In the genomic region with DNA sequence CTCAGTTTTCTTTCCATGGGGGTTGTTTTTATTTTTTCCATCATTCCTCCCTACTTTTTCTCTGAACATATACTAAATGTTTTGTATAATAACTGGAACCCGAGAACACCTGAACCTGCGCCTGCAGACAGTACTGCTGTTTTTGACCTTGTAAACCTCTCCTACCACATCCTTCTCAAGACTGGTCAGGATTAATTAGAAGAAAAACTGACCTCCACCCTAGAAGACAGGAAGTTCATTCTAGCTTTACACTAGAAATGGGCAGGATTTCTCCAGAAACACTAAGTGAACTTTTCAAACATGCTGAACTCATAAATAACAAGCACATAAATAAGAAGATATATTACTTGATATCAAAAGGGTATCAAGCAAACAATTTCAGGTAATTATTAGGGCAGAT, we compare ENCODE assay signal across 9 cellular contexts. TPM values are rescaled to one million over a fixed set of nuclear protein-coding genes. Genes with fewer than 3 reads are reported as not detected.
DNase-seq lines count a peak whose midpoint lies in the region; ATAC-seq and TF ChIP-seq lines count a peak whose summit lies in the region.
"Had no signal": no experiment of that assay in that cellular context is flagged by ENCODE, and none has a peak within 500 bp of the region (broad histone marks: within the 10 kb centered on the region; RNA-seq: fewer than 3 reads in every experiment).

No MANE protein-coding gene starts in this region.

- peaks cover 12% of the 10 kb centered on the region; the same call in 1 of the 2 replicates for H3K79me2 ChIP-seq in PC-9 (ENCODE audit: low read depth)

- H3K9me3 Mint-ChIP-seq in activated T-cell treated with anti-CD3 and anti-CD28 coated beads, Interleukin-2, amount 50 U/mL, for 4 hours, result no peaks in the 10 kb centered on the region

- BruUV-seq in PC-9 (replicated peaks; lab: Mats Ljungman, UMichigan), result no TSS peak

- peak overlapping the region; percentile 35 for H3K9ac ChIP-seq in skeletal muscle satellite cell (ENCODE audit: low read depth, low read length)

- ATAC-seq in activated T-cell treated with anti-CD3 and anti-CD28 coated beads, Interleukin-2, amount 50 U/mL, for 4 hours, result no peak
- no peak for ATAC-seq in GM21526 (IDR thresholded peaks at IDR 0.05; ENCODE audit: low FRiP score, unreplicated experiment)
- no peak for ATAC-seq in HG03039 (IDR thresholded peaks at IDR 0.05; ENCODE audit: unreplicated experiment)

- H3K27me3 ChIP-seq in PC-9 (ENCODE audit: insufficient read depth, low read depth) (no peaks in the 10 kb centered on the region), dorsolateral prefrontal cortex (no peaks in the 10 kb centered on the region), skeletal muscle satellite cell (ENCODE audit: control insufficient read depth, insufficient read depth, low read length) (no peaks in the 10 kb centered on the region)

- H3K36me3 ChIP-seq in PC-9 (ENCODE audit: low read depth), result no peaks in the 10 kb centered on the region
- no peaks in the 10 kb centered on the region for H3K36me3 ChIP-seq in skeletal muscle satellite cell (ENCODE audit: insufficient read depth, low read length)

- no peak overlapping the region for H2AFZ ChIP-seq in PC-9

- H3K4me2 ChIP-seq in PC-9 (peak overlapping the region; percentile 37; the same call in 1 of the 2 replicates), skeletal muscle satellite cell (ENCODE audit: low read length) (peak overlapping the region; percentile 53)

- TF ChIP-seq CTCF in PC-9 (conservative IDR thresholded peaks at IDR 0.05) (no peak), dorsolateral prefrontal cortex (IDR thresholded peaks at IDR 0.05 in 54 of 56, conservative IDR thresholded peaks at IDR 0.05 in 2 of 56; ENCODE audit: low read depth in 1 of 56, partially characterized antibody in 56 of 56) (no peak)

- peak overlapping the region; percentile 9 for H3K4me3 Mint-ChIP-seq in activated T-cell treated with anti-CD3 and anti-CD28 coated beads, Interleukin-2, amount 50 U/mL, for 4 hours

- no peak overlapping the region for H3K4me3 ChIP-seq in PC-9
- peak overlapping the region in 39 of 59 donors; percentile 61 to 96 (median 85) for H3K4me3 ChIP-seq in dorsolateral prefrontal cortex
- H3K4me3 ChIP-seq in skeletal muscle satellite cell (ENCODE audit: low read length), result no peak overlapping the region

- H4K20me1 ChIP-seq in PC-9 (ENCODE audit: insufficient read depth), result no peaks in the 10 kb centered on the region

- POLR2A ChIA-PET in PC-9 (lab: Charles Lee; ENCODE audit: unreplicated experiment), result no interaction called here

- no peaks in the 10 kb centered on the region for H3F3A ChIP-seq in PC-9 (ENCODE audit: insufficient read depth, low read depth)

- H3K9me2 ChIP-seq in PC-9 (ENCODE audit: insufficient read depth), result no peaks in the 10 kb centered on the region

- H3K4me1 Mint-ChIP-seq in activated T-cell treated with anti-CD3 and anti-CD28 coated beads, Interleukin-2, amount 50 U/mL, for 4 hours (ENCODE audit: low read depth), result peaks cover 23% of the 10 kb centered on the region

- H3K36me3 Mint-ChIP-seq in activated T-cell treated with anti-CD3 and anti-CD28 coated beads, Interleukin-2, amount 50 U/mL, for 4 hours (ENCODE audit: insufficient read depth), result no peaks in the 10 kb centered on the region

- peaks cover 11% of the 10 kb centered on the region for H3K4me1 ChIP-seq in PC-9 (replicated peaks; ENCODE audit: insufficient read depth)
- H3K4me1 ChIP-seq in skeletal muscle satellite cell (ENCODE audit: control insufficient read depth, insufficient read depth, low read length), result peaks cover 26% of the 10 kb centered on the region

- no peaks in the 10 kb centered on the region for H3K9me3 ChIP-seq in PC-9 (ENCODE audit: insufficient read depth, low read depth)
- no peaks in the 10 kb centered on the region for H3K9me3 ChIP-seq in skeletal muscle satellite cell (replicated peaks; ENCODE audit: low read length)
- H3K9me3 ChIP-seq: mucosa of descending colon had no signal

- H3K27ac ChIP-seq in PC-9 (no peak overlapping the region), dorsolateral prefrontal cortex (peak overlapping the region in 49 of 59 donors; percentile 1 to 89 (median 62))

- DNase-seq in activated T-cell treated with anti-CD3 and anti-CD28 coated beads, Interleukin-2, amount 50 U/mL, for 4 hours, result no peak
- DNase-seq in activated T-cell treated with anti-CD3 and anti-CD28 coated beads, Interleukin-2, amount 50 U/mL, for 48 hours, result no peak
- DNase-seq in PC-9 (no peak), dorsolateral prefrontal cortex (no peak), NCI-H748 treated with DMSO at 0.1 percent for 48 hours (lab: John Stamatoyannopoulos, UW) (no peak)

- intact Hi-C loops in PC-9 (cut with micrococcal nuclease; ENCODE audit: unreplicated experiment) (loop anchor here (1.0 to 5.0 kb wide), 5 partner anchors 93 to 452 kb away; a partner anchor contains a TSS), dorsolateral prefrontal cortex (cut with DNase I) (loop anchor here in 1 of 2 donors (5.0 kb wide), 2 partner anchors 93 to 192 kb away; a partner anchor contains a TSS)

- CTCF ChIA-PET in PC-9 (lab: Charles Lee), result interaction anchor here (0.7 kb wide), 1 partner anchor 154 kb away, joined by 3 read pairs; no protein-coding TSS in a partner anchor

- peaks cover 3% of the 10 kb centered on the region for H3K27me3 Mint-ChIP-seq in activated T-cell treated with anti-CD3 and anti-CD28 coated beads, Interleukin-2, amount 50 U/mL, for 4 hours (ENCODE audit: low read depth)

RNA-seq across cellular contexts. Expression of a gene that starts 0.8 kb away (rescaled TPM):
- total RNA-seq in activated T-cell treated with anti-CD3 and anti-CD28 coated beads, Interleukin-2, amount 50 U/mL, for 4 hours, result 10 to 100 TPM; 21.4 to 23.9 (median 22.8) TPM
- total RNA-seq in PC-9 (2021) (25.1 and 28.2 TPM in 2 replicates), dorsolateral prefrontal cortex (10 to 100 TPM; 14.8 to 47.6 (median 26.6) TPM)
- total RNA-seq in skeletal muscle satellite cell (2012; rRNA removed), result 84.1 and 105 TPM in 2 replicates

Comparison
In these comparisons a context has a peak if more than half of its experiments do, and no peak if none do; other contexts are left out.
1. H3K4me3 ChIP-seq: peak in dorsolateral prefrontal cortex (39 of 59); none in PC-9 (single experiment) and skeletal muscle satellite cell (single experiment).